ENCODE assay signal across 10 cellular contexts in the genomic region with DNA sequence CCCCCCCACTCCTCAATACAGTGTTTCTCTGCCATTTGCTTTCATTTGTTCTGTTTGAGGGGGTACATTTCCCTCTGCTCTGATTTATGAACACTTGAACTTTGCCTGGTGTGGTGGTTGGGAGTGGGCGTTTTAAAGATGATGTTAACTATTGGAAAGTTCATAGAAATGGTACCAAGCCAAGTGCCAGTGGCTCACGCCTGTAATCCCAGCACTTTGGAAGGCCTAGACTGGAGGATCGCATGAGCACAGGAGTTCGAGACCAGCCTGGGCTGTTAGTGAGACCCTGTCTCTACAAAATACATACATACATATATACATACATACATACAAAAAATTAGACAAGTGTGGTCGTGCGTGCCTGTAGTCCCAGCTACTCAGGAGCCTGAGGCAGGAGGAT. TPM values are rescaled to one million over a fixed set of nuclear protein-coding genes. Genes with fewer than 3 reads are reported as not detected.
DNase-seq lines count a peak whose midpoint lies in the region; ATAC-seq, FAIRE-seq and TF ChIP-seq lines count a peak whose summit lies in the region.
"Had no signal": no experiment of that assay in that cellular context is flagged by ENCODE, and none has a peak within 500 bp of the region (broad histone marks: within the 10 kb centered on the region; RNA-seq: fewer than 3 reads in every experiment).

No MANE protein-coding gene starts in this region.

- H3K4me1 Mint-ChIP-seq in brain, result peaks cover 38% of the 10 kb centered on the region

- no peak for DNase-seq in HepG2 (ENCODE audit: low spot score)
- no peak for DNase-seq in germinal center (ENCODE audit: low spot score)
- no peak for DNase-seq in DMS 273 treated with DMSO at 0.1 percent for 48 hours (lab: John Stamatoyannopoulos, UW)
- DNase-seq: effector memory CD8-positive, alpha-beta T cell; NCI-H187 had no signal

- peaks cover 32% of the 10 kb centered on the region for H3K79me2 ChIP-seq in HepG2 (ENCODE audit: insufficient read depth, low read length)

- POLR2A ChIA-PET in HepG2 (lab: Yijun Ruan, JAX), result interaction anchor here (0.7 to 2.0 kb wide), 4 partner anchors 13 to 580 kb away, joined by 3 to 8 read pairs (median 3); a partner anchor contains a TSS

- WGBS in HepG2 (ENCODE audit: low lambda C conversion rate), result 20% methylated on average over 6 of the region's 6 CpGs

- ATAC-seq in HepG2, result no peak
- ATAC-seq in HG03095 (IDR thresholded peaks at IDR 0.05; ENCODE audit: unreplicated experiment), result no peak
- ATAC-seq in GM18505 (IDR thresholded peaks at IDR 0.05; ENCODE audit: unreplicated experiment), result no peak
- ATAC-seq: effector memory CD8-positive, alpha-beta T cell had no signal

- H2AFZ ChIP-seq in HepG2 (ENCODE audit: low read length), result no peak overlapping the region

- H3K4me1 ChIP-seq in HUES48 (ENCODE audit: control insufficient read depth, insufficient read depth, low read length), result peaks cover 17% of the 10 kb centered on the region
- peaks cover 30% of the 10 kb centered on the region for H3K4me1 ChIP-seq in HepG2 (ENCODE audit: insufficient read depth, low read length)

- no peak for FAIRE-seq in HepG2 (lab: Jason Lieb, UNC)

- TF ChIP-seq RAD21 in HepG2 (CRISPR knock-in tag; IDR thresholded peaks at IDR 0.05), result no peak

- H3K27me3 Mint-ChIP-seq in brain, result peaks cover 11% of the 10 kb centered on the region

- no peaks in the 10 kb centered on the region for H4K20me1 ChIP-seq in HepG2 (ENCODE audit: insufficient read depth, low read length)

- TF ChIP-seq EP300 in HepG2 (IDR thresholded peaks at IDR 0.05; ENCODE audit: low read depth in 2 of 2, low read length in 2 of 2) (no peak), HepG2 (CRISPR knock-in tag; IDR thresholded peaks at IDR 0.05; ENCODE audit: borderline replicate concordance) (no peak)

- peaks cover 3% of the 10 kb centered on the region; the same call in 1 of the 2 replicates for H3K36me3 ChIP-seq in HUES48 (ENCODE audit: control insufficient read depth, insufficient read depth, low read length)
- H3K36me3 ChIP-seq in HepG2 (replicated peaks in 1 of 2; ENCODE audit: control insufficient read depth in 1 of 2, insufficient read depth in 2 of 2, low read length in 2 of 2), result peaks cover 2 to 6% of the 10 kb centered on the region in 2 experiments; a peak in 4 of 5 replicates

- H3K27ac ChIP-seq in HUES48 (ENCODE audit: low read depth, low read length) (no peak overlapping the region), HepG2 (ENCODE audit: extremely low read length, insufficient read depth, low read length) (no peak overlapping the region), skin epidermis (peak overlapping the region in 18 of 21 experiments; percentile 48 to 98 (median 91))

- BruUV-seq in HepG2 (replicated peaks; lab: Mats Ljungman, UMichigan), result no TSS peak

- peak overlapping the region; percentile 57 to 99 (median 97) for H3K4me3 Mint-ChIP-seq in brain

- H3K9ac ChIP-seq in HUES48 (ENCODE audit: low read depth, low read length) (no peak overlapping the region), HepG2 (ENCODE audit: insufficient read depth, low read depth, low read length) (peak overlapping the region; percentile 81; the same call in 1 of the 2 replicates)

- peak overlapping the region in 3 of 5 experiments; percentile 89 to 97 (median 97) for H3K27ac Mint-ChIP-seq in brain
- H3K27ac Mint-ChIP-seq: effector memory CD8-positive, alpha-beta T cell had no signal

- intact Hi-C loops in HepG2 (cut with micrococcal nuclease; ENCODE audit: unreplicated experiment), result loop anchor here (5.0 to 10.0 kb wide), 4 partner anchors 53 to 810 kb away; a partner anchor contains a TSS

- in situ Hi-C loops in HepG2 (cut with HindIII; ENCODE audit: extremely low pct_ligation_motif_present, low pct_unique_long_range_greater_than_20kb), result loop anchor here (5.0 kb wide), 1 partner anchor 158 kb away; no protein-coding TSS in a partner anchor

- H3K4me3 ChIP-seq in HUES48 (ENCODE audit: low read depth, low read length) (peak overlapping the region; percentile 6; the same call in 1 of the 2 replicates), HepG2 (replicated peaks in 1 of 3; ENCODE audit: insufficient read depth in 1 of 3, low read depth in 2 of 3, low read length in 3 of 3) (peak overlapping the region; percentile 70 to 95 (median 90)), skin epidermis (peak overlapping the region; percentile 48 to 65 (median 61))

- no peaks in the 10 kb centered on the region for H3K9me3 ChIP-seq in HUES48 (ENCODE audit: control insufficient read depth, insufficient read depth, low read length)
- H3K9me3 ChIP-seq in HepG2 (ENCODE audit: low read length), result no peaks in the 10 kb centered on the region

- TF ChIP-seq CTCF in brain (conservative IDR thresholded peaks at IDR 0.05), result no peak
- no peak for TF ChIP-seq CTCF in HepG2 (CRISPR knock-in tag; IDR thresholded peaks at IDR 0.05)

- peaks cover 0 to 9% (median 2%) of the 10 kb centered on the region in 5 experiments for H3K9me3 Mint-ChIP-seq in brain

- TF ChIP-seq POLR2A in HepG2 (IDR thresholded peaks at IDR 0.05; ENCODE audit: insufficient read depth in 1 of 2, low read depth in 2 of 2, low read length in 2 of 2) (no peak), GM18505 (IDR thresholded peaks at IDR 0.05; ENCODE audit: borderline replicate concordance, extremely low read depth, insufficient read depth, insufficient read length) (no peak)

- CTCF ChIA-PET in HepG2 (lab: Yijun Ruan, JAX; ENCODE audit: low intra/inter-chr PET ratio, low total read pairs), result no interaction called here

- peak overlapping the region; percentile 90 for H3K4me2 ChIP-seq in HepG2 (ENCODE audit: low read depth, low read length)

- no peaks in the 10 kb centered on the region for H3K27me3 ChIP-seq in HUES48 (ENCODE audit: control insufficient read depth, insufficient read depth, low read length)
- no peaks in the 10 kb centered on the region; a peak in 1 of 5 replicates for H3K27me3 ChIP-seq in HepG2 (ENCODE audit: control insufficient read depth in 1 of 2, insufficient read depth in 2 of 2, low read length in 2 of 2)

- H3K36me3 Mint-ChIP-seq in brain, result peaks cover 5% of the 10 kb centered on the region

TF ChIP-seq in HepG2, 621 proteins besides CTCF, POLR2A, EP300 and RAD21 (continues in another document):
- no peak for TF ChIP-seq POLR2G (IDR thresholded peaks at IDR 0.05; ENCODE audit: low read depth, low read length)

RNA-seq across cellular contexts. Expression of a gene that starts 1.1 kb away (rescaled TPM):
- 2.4 TPM for polyA plus RNA-seq in brain (ENCODE audit: insufficient read depth, low read depth, low replicate concordance)
- 93.9 and 101 TPM in 2 replicates for total RNA-seq in HepG2 (2016; rRNA removed; fragmentation: Illumina TruSeq; extraction: Trizol)
- 83.6 and 91.0 TPM in 2 replicates for total RNA-seq in HepG2 (2016; cell fraction: cytosol; rRNA removed; fragmentation: Illumina TruSeq; extraction: Trizol; ENCODE audit: low read depth)
- total RNA-seq in HepG2 (2016; cell fraction: insoluble cytoplasmic fraction; rRNA removed; fragmentation: Illumina TruSeq; extraction: Trizol), result 91.2 and 99.3 TPM in 2 replicates
- 119 and 134 TPM in 2 replicates for total RNA-seq in HepG2 (2016; cell fraction: membrane; rRNA removed; fragmentation: Illumina TruSeq; extraction: Trizol)
- total RNA-seq in HepG2 (2016; cell fraction: nucleus; rRNA removed; fragmentation: Illumina TruSeq; extraction: Trizol), result 31.7 and 38.6 TPM in 2 replicates
- 42.2 and 43.7 TPM in 2 replicates for polyA plus RNA-seq in HepG2 (2011; rRNA removed)
- polyA plus RNA-seq in HepG2 (2011; cell fraction: cytosol; rRNA removed), result 32.2 and 38.9 TPM in 2 replicates
- polyA plus RNA-seq in HepG2 (2011; cell fraction: nucleus; rRNA removed), result 9.0 and 11.3 TPM in 2 replicates
- polyA plus RNA-seq in HepG2 (2012), result 28.1 and 30.9 TPM in 2 replicates
- 67.2 and 84.6 TPM in 2 replicates for polyA plus RNA-seq in HepG2 (2016; cell fraction: cytosol; fragmentation: Illumina TruSeq; extraction: Trizol; ENCODE audit: low read depth)
- polyA plus RNA-seq in HepG2 (2016; cell fraction: insoluble cytoplasmic fraction; fragmentation: Illumina TruSeq; extraction: Trizol; ENCODE audit: low read depth), result 73.2 and 73.8 TPM in 2 replicates
- polyA plus RNA-seq in HepG2 (2016; cell fraction: membrane; fragmentation: Illumina TruSeq; extraction: Trizol; ENCODE audit: low read depth), result 74.1 and 88.0 TPM in 2 replicates
- 37.3 and 44.9 TPM in 2 replicates for polyA plus RNA-seq in HepG2 (2016; cell fraction: nucleus; fragmentation: Illumina TruSeq; extraction: Trizol; ENCODE audit: insufficient read depth, low read depth)
- polyA minus RNA-seq in HepG2 (2011; rRNA and poly(A)+ RNA removed; ENCODE audit: low replicate concordance), result 9.4 and 16.1 TPM in 2 replicates
- polyA minus RNA-seq in HepG2 (2011; cell fraction: cytosol; rRNA and poly(A)+ RNA removed), result 10.0 TPM in 2 replicates
- 8.1 and 11.8 TPM in 2 replicates for polyA minus RNA-seq in HepG2 (2011; cell fraction: nucleus; rRNA and poly(A)+ RNA removed)

RNA-seq across cellular contexts. Expression of a gene that starts 54.0 kb away (rescaled TPM):
- polyA plus RNA-seq in brain (ENCODE audit: insufficient read depth, low read depth, low replicate concordance) (not detected), HepG2 (2011; rRNA removed) (not detected in 2 replicates)
- total RNA-seq in HepG2 (2016; rRNA removed; fragmentation: Illumina TruSeq; extraction: Trizol), result not detected in 2 replicates
- total RNA-seq in HepG2 (2016; cell fraction: cytosol; rRNA removed; fragmentation: Illumina TruSeq; extraction: Trizol; ENCODE audit: low read depth), result not detected in 2 replicates
- total RNA-seq in HepG2 (2016; cell fraction: insoluble cytoplasmic fraction; rRNA removed; fragmentation: Illumina TruSeq; extraction: Trizol), result not detected in 2 replicates
- not detected in 2 replicates for total RNA-seq in HepG2 (2016; cell fraction: membrane; rRNA removed; fragmentation: Illumina TruSeq; extraction: Trizol)
- not detected in 2 replicates for total RNA-seq in HepG2 (2016; cell fraction: nucleus; rRNA removed; fragmentation: Illumina TruSeq; extraction: Trizol)
- not detected in 2 replicates for polyA plus RNA-seq in HepG2 (2011; cell fraction: cytosol; rRNA removed)
- not detected in 2 replicates for polyA plus RNA-seq in HepG2 (2011; cell fraction: nucleus; rRNA removed)
- polyA plus RNA-seq in HepG2 (2012), result not detected in 2 replicates
- polyA plus RNA-seq in HepG2 (2016; cell fraction: cytosol; fragmentation: Illumina TruSeq; extraction: Trizol; ENCODE audit: low read depth), result not detected in 2 replicates
- not detected in 2 replicates for polyA plus RNA-seq in HepG2 (2016; cell fraction: insoluble cytoplasmic fraction; fragmentation: Illumina TruSeq; extraction: Trizol; ENCODE audit: low read depth)
- not detected in 2 replicates for polyA plus RNA-seq in HepG2 (2016; cell fraction: membrane; fragmentation: Illumina TruSeq; extraction: Trizol; ENCODE audit: low read depth)
- polyA plus RNA-seq in HepG2 (2016; cell fraction: nucleus; fragmentation: Illumina TruSeq; extraction: Trizol; ENCODE audit: insufficient read depth, low read depth), result not detected in 2 replicates
- polyA minus RNA-seq in HepG2 (2011; rRNA and poly(A)+ RNA removed; ENCODE audit: low replicate concordance), result not detected in 2 replicates
- polyA minus RNA-seq in HepG2 (2011; cell fraction: cytosol; rRNA and poly(A)+ RNA removed), result not detected in 2 replicates
- not detected in 2 replicates for polyA minus RNA-seq in HepG2 (2011; cell fraction: nucleus; rRNA and poly(A)+ RNA removed)

Comparison
In these comparisons a context has a peak if more than half of its experiments do, and no peak if none do; other contexts are left out.
1. H3K27ac ChIP-seq: peak in skin epidermis (18 of 21); none in HUES48 (single experiment) and HepG2 (single experiment).
2. H3K4me3 ChIP-seq: peak in every context shown above with its lines; median percentile 90 in HepG2; 61 in skin epidermis; 6 in HUES48.